In genomic region chr7:155612658-155613057, GRCh38 we compare ENCODE assay signal across 35 cellular contexts. TPM values are rescaled to one million over a fixed set of nuclear protein-coding genes. Genes with fewer than 3 reads are reported as not detected.
DNase-seq lines count a peak whose midpoint lies in the region; ATAC-seq, FAIRE-seq and TF ChIP-seq lines count a peak whose summit lies in the region.
"Had no signal": no experiment of that assay in that cellular context is flagged by ENCODE, and none has a peak within 500 bp of the region (broad histone marks: within the 10 kb centered on the region; RNA-seq: fewer than 3 reads in every experiment).

No MANE protein-coding gene starts in this region.

- H3K36me3 Mint-ChIP-seq in activated naive CD8-positive, alpha-beta T cell treated with anti-CD3 and anti-CD28 coated beads for 36 hours = peaks cover 10% of the 10 kb centered on the region
- peaks cover 10% of the 10 kb centered on the region for H3K36me3 Mint-ChIP-seq in activated naive CD8-positive, alpha-beta T cell treated with anti-CD3 and anti-CD28 coated beads, Interleukin-2, amount 50 U/mL, for 24 hours (ENCODE audit: low read depth)
- H3K36me3 Mint-ChIP-seq: CD8-positive, alpha-beta memory T cell had no signal

- H3K9me3 Mint-ChIP-seq in activated naive CD8-positive, alpha-beta T cell treated with anti-CD3 and anti-CD28 coated beads for 36 hours = peaks cover 4% of the 10 kb centered on the region
- peaks cover 15% of the 10 kb centered on the region for H3K9me3 Mint-ChIP-seq in activated naive CD8-positive, alpha-beta T cell treated with anti-CD3 and anti-CD28 coated beads, Interleukin-2, amount 50 U/mL, for 24 hours
- H3K9me3 Mint-ChIP-seq: CD4-positive, alpha-beta T cell; CD8-positive, alpha-beta T cell had no signal

- no peaks in the 10 kb centered on the region for H3K9me1 ChIP-seq in K562 (ENCODE audit: control insufficient read depth, insufficient read depth, low read length)

- H3K4me2 ChIP-seq in K562 (ENCODE audit: insufficient read depth, low read length) = no peak overlapping the region
- H3K4me2 ChIP-seq: A549; BLaER1; BLaER1 treated with 17β-estradiol and CSF1 and Interleukin-3, amounts not matched to agents 10 nM and 100 nM had no signal

- no peak for ATAC-seq in activated naive CD8-positive, alpha-beta T cell treated with anti-CD3 and anti-CD28 coated beads, Interleukin-2, amount 50 U/mL, for 24 hours
- no peak for ATAC-seq in K562
- ATAC-seq: A549; CD8-positive, alpha-beta T cell had no signal

- no TSS peak for BruUV-seq in K562 (replicated peaks; lab: Mats Ljungman, UMichigan)

- peak overlapping the region; percentile 22 for H3K27ac Mint-ChIP-seq in activated naive CD8-positive, alpha-beta T cell treated with anti-CD3 and anti-CD28 coated beads for 36 hours
- H3K27ac Mint-ChIP-seq in activated naive CD8-positive, alpha-beta T cell treated with anti-CD3 and anti-CD28 coated beads, Interleukin-2, amount 50 U/mL, for 24 hours = no peak overlapping the region
- H3K27ac Mint-ChIP-seq: B cell; CD14-positive monocyte; CD4-positive, alpha-beta memory T cell; CD4-positive, alpha-beta T cell; CD4-positive, CD25-positive, alpha-beta regulatory T cell; CD8-positive, alpha-beta memory T cell; CD8-positive, alpha-beta T cell had no signal

- H3K27ac ChIP-seq in K562 (ENCODE audit: extremely low read depth, low read depth, low read length) = no peak overlapping the region
- H3K27ac ChIP-seq in spleen = no peak overlapping the region
- H3K27ac ChIP-seq: 22Rv1; BLaER1; BLaER1 treated with 17β-estradiol and CSF1 and Interleukin-3, amounts not matched to agents 10 nM and 100 nM; C4-2B had no signal

- TF ChIP-seq CTCF in K562 (IDR thresholded peaks at IDR 0.05 in 2 of 3, conservative IDR thresholded peaks at IDR 0.05 in 1 of 3; ENCODE audit: insufficient read depth in 2 of 3, low read depth in 1 of 3, low read length in 3 of 3) (no peak), spleen (IDR thresholded peaks at IDR 0.05 in 8 of 11, conservative IDR thresholded peaks at IDR 0.05 in 3 of 11) (no peak)

- H3K9ac ChIP-seq in K562 (ENCODE audit: insufficient read depth in 1 of 2, low read depth in 2 of 2, low read length in 2 of 2) = no peak overlapping the region; a peak in 1 of 4 replicates
- H3K9ac ChIP-seq: BLaER1; BLaER1 treated with 17β-estradiol and CSF1 and Interleukin-3, amounts not matched to agents 10 nM and 100 nM had no signal

- no peaks in the 10 kb centered on the region for H3K79me2 ChIP-seq in K562 (ENCODE audit: control insufficient read depth, insufficient read depth, low read length)

- no peaks in the 10 kb centered on the region for H3K9me3 ChIP-seq in K562 (replicated peaks; ENCODE audit: control insufficient read depth, insufficient read depth, low read depth, low read length)
- H3K9me3 ChIP-seq in spleen = peaks cover 0 to 3% (median 0%) of the 10 kb centered on the region in 8 donors
- H3K9me3 ChIP-seq: A549, BE2C, Caco-2 had no signal

- H3K4me3 ChIP-seq in K562 (no peak overlapping the region), spleen (no peak overlapping the region)
- H3K4me3 ChIP-seq: A549; BLaER1; BLaER1 treated with 17β-estradiol and CSF1 and Interleukin-3, amounts not matched to agents 10 nM and 100 nM had no signal

- peak overlapping the region; percentile 14; the same call in 1 of the 2 replicates for H2AFZ ChIP-seq in K562 (ENCODE audit: low read depth, low read length)

- POLR2A ChIA-PET in K562 (lab: Yijun Ruan, JAX) = interaction anchor here (0.7 to 1.2 kb wide), 5 partner anchors 9 to 32 kb away, joined by 3 to 9 read pairs (median 3); partner anchors contain the start of gene RBM33

- TF ChIP-seq POLR2A in K562 (conservative IDR thresholded peaks at IDR 0.05) = no peak
- TF ChIP-seq POLR2A in spleen (IDR thresholded peaks at IDR 0.05) = no peak

- H3K4me3 Mint-ChIP-seq in activated naive CD8-positive, alpha-beta T cell treated with anti-CD3 and anti-CD28 coated beads for 36 hours = no peak overlapping the region
- no peak overlapping the region for H3K4me3 Mint-ChIP-seq in activated naive CD8-positive, alpha-beta T cell treated with anti-CD3 and anti-CD28 coated beads, Interleukin-2, amount 50 U/mL, for 24 hours
- H3K4me3 Mint-ChIP-seq: B cell; CD14-positive monocyte; CD4-positive, alpha-beta memory T cell; CD4-positive, alpha-beta T cell; CD4-positive, CD25-positive, alpha-beta regulatory T cell; CD8-positive, alpha-beta T cell had no signal

- H3K27me3 Mint-ChIP-seq in activated naive CD8-positive, alpha-beta T cell treated with anti-CD3 and anti-CD28 coated beads for 36 hours = no peaks in the 10 kb centered on the region
- peaks cover 13% of the 10 kb centered on the region for H3K27me3 Mint-ChIP-seq in activated naive CD8-positive, alpha-beta T cell treated with anti-CD3 and anti-CD28 coated beads, Interleukin-2, amount 50 U/mL, for 24 hours

- H3K27me3 ChIP-seq in K562 (ENCODE audit: control insufficient read depth in 2 of 2, insufficient read depth in 2 of 2, low read length in 2 of 2) = peaks cover 43 to 57% of the 10 kb centered on the region in 2 experiments
- H3K27me3 ChIP-seq in spleen (replicated peaks in 1 of 7) = peaks cover 0 to 3% (median 0%) of the 10 kb centered on the region in 7 donors
- H3K27me3 ChIP-seq: BLaER1; BLaER1 treated with 17β-estradiol and CSF1 and Interleukin-3, amounts not matched to agents 10 nM and 100 nM had no signal

- WGBS in K562 (ENCODE audit: insufficient coverage, low coverage, missing lambda C conversion rate) = under 1% methylated on average over 10 of the region's 10 CpGs
- 80 to 84% (median 83%) methylated on average over 10 of the region's 10 CpGs for WGBS in spleen, 5 donors

- H4K20me1 ChIP-seq in K562 (replicated peaks; ENCODE audit: control insufficient read depth, insufficient read depth, low read length) = no peaks in the 10 kb centered on the region
- H4K20me1 ChIP-seq: BLaER1; BLaER1 treated with 17β-estradiol and CSF1 and Interleukin-3, amounts not matched to agents 10 nM and 100 nM had no signal

- no peak for TF ChIP-seq RAD21 in K562 (CRISPR knock-in tag; conservative IDR thresholded peaks at IDR 0.05 in 1 of 2, IDR thresholded peaks at IDR 0.05 in 1 of 2)

- intact Hi-C loops in K562 (cut with micrococcal nuclease) = no loop called here
- intact Hi-C loops in spleen (cut with DNase I; ENCODE audit: low total_unique reads) = no loop called here

- CTCF ChIA-PET in K562 (lab: Yijun Ruan, JAX; ENCODE audit: low intra/inter-chr PET ratio) = no interaction called here

- H3K4me1 ChIP-seq in K562 (replicated peaks in 1 of 2; ENCODE audit: control insufficient read depth in 2 of 2, insufficient read depth in 2 of 2, low read length in 2 of 2) = no peaks in the 10 kb centered on the region; a peak in 1 of 5 replicates
- peaks cover 0 to 4% (median 0%) of the 10 kb centered on the region in 6 donors for H3K4me1 ChIP-seq in spleen
- H3K4me1 ChIP-seq: BE2C had no signal

- H3K36me3 ChIP-seq in K562 (ENCODE audit: control insufficient read depth, insufficient read depth, low read length) (no peaks in the 10 kb centered on the region), spleen (no peaks in the 10 kb centered on the region)
- H3K36me3 ChIP-seq: BE2C had no signal

- no peaks in the 10 kb centered on the region for H3K4me1 Mint-ChIP-seq in activated naive CD8-positive, alpha-beta T cell treated with anti-CD3 and anti-CD28 coated beads for 36 hours
- no peaks in the 10 kb centered on the region for H3K4me1 Mint-ChIP-seq in activated naive CD8-positive, alpha-beta T cell treated with anti-CD3 and anti-CD28 coated beads, Interleukin-2, amount 50 U/mL, for 24 hours
- H3K4me1 Mint-ChIP-seq: CD4-positive, CD25-positive, alpha-beta regulatory T cell; CD8-positive, alpha-beta memory T cell had no signal

- no peak for TF ChIP-seq EP300 in K562 (IDR thresholded peaks at IDR 0.05; ENCODE audit: low read length)

- in situ Hi-C loops in K562 (cut with MboI) = no loop called here

- no peak for DNase-seq in activated naive CD8-positive, alpha-beta T cell treated with anti-CD3 and anti-CD28 coated beads for 36 hours
- DNase-seq in activated naive CD8-positive, alpha-beta T cell treated with anti-CD3 and anti-CD28 coated beads, Interleukin-2, amount 50 U/mL, for 24 hours = no peak
- DNase-seq in K562 (ENCODE audit: extremely low read depth in 1 of 4, low spot score in 3 of 4) (no peak), spleen (peak; percentile 47), NCI-H1105 treated with DMSO at 0.1 percent for 48 hours (lab: John Stamatoyannopoulos, UW) (no peak), GM19239 (ENCODE audit: insufficient read length, low spot score) (no peak)
- DNase-seq: 8988T; ACHN; AML-193; BE2C; C1 segment of cervical spinal cord; Caco-2; Calu3; CD4-positive, alpha-beta memory T cell; CD4-positive, alpha-beta T cell; CD4-positive, CD25-positive, alpha-beta regulatory T cell; CD8-positive, alpha-beta memory T cell; CD8-positive, alpha-beta T cell; COR-L47; DMS 273 treated with DMSO at 0.1 percent for 48 hours; DMS153; DMS53; DMS79; DMS79 treated with DMSO at 0.1 percent for 48 hours; DND-41; EL had no signal

- FAIRE-seq in K562 (lab: Jason Lieb, UNC) (no peak), GM19239 (lab: Jason Lieb, UNC) (no peak)
- FAIRE-seq: A204.1, A549, D721Med had no signal

TF ChIP-seq in K562, 482 proteins besides CTCF, POLR2A, EP300 and RAD21 (continues in another document):
- TF ChIP-seq ZNF586 (CRISPR knock-in tag; conservative IDR thresholded peaks at IDR 0.05) = no peak

RNA-seq across cellular contexts. Expression of gene RBM33, which starts 31.8 kb away (rescaled TPM):
- 10 to 100 TPM; 69.8 to 74.6 TPM for total RNA-seq in activated naive CD8-positive, alpha-beta T cell treated with anti-CD3 and anti-CD28 coated beads for 36 hours
- 115 and 326 TPM in 2 replicates for total RNA-seq in K562 (2011; cell fraction: chromatin; rRNA removed; ENCODE audit: low replicate concordance)
- 62.0 and 78.6 TPM in 2 replicates for total RNA-seq in K562 (2011; cell fraction: nucleolus; rRNA removed)
- 144 and 212 TPM in 2 replicates for total RNA-seq in K562 (2011; cell fraction: nucleoplasm; rRNA removed)
- total RNA-seq in K562 (2014; rRNA removed) (29.9 and 41.8 TPM in 2 replicates), K562 (2014; rRNA removed; fragmentation: Illumina TruSeq; extraction: Trizol) (39.3 and 47.4 TPM in 2 replicates), K562 (2015; rRNA removed; fragmentation: Illumina TruSeq; extraction: Trizol) (32.8 and 33.9 TPM in 2 replicates), K562 (2021) (67.6 and 80.7 TPM in 2 replicates), spleen (100 to 1,000 TPM in 3 of 7 donors, 10 to 100 TPM in 4; 68.1 to 109 (median 93.2) TPM)
- polyA plus RNA-seq in K562 (2011; rRNA removed) (16.1 and 17.0 TPM in 2 replicates), K562 (2014; fragmentation: Illumina TruSeq; extraction: Trizol) (23.0 and 28.7 TPM in 2 replicates), K562 (2014; fragmentation: Nextera tagmentation; extraction: Ambion mirVana) (1 to 10 TPM; 4.4 to 4.7 TPM), K562 (2014; rRNA removed) (27.3 and 31.7 TPM in 2 replicates), spleen (10 to 100 TPM in 2 of 3 donors, 1 to 10 TPM in 1; 9.7 to 23.8 (median 10.2) TPM)
- 11.1 and 15.9 TPM in 2 replicates for polyA plus RNA-seq in K562 (2011; cell fraction: cytosol; rRNA removed)
- polyA plus RNA-seq in K562 (2011; cell fraction: nucleus; rRNA removed) = 97.0 and 123 TPM in 2 replicates
- polyA plus RNA-seq in K562 (2012) = 23.0 and 24.9 TPM in 2 replicates
- polyA minus RNA-seq in K562 (2011; rRNA and poly(A)+ RNA removed) = 84.2 and 91.2 TPM in 2 replicates
- polyA minus RNA-seq in K562 (2011; cell fraction: cytosol; rRNA and poly(A)+ RNA removed) = 23.9 and 28.3 TPM in 2 replicates
- polyA minus RNA-seq in K562 (2011; cell fraction: nucleus; rRNA and poly(A)+ RNA removed) = 74.0 and 74.6 TPM in 2 replicates
